In genomic region chr4:121270384-121270783, GRCh38 we compare ENCODE assay signal across 18 cellular contexts.
DNase-seq lines count a peak whose midpoint lies in the region; ATAC-seq, FAIRE-seq and TF ChIP-seq lines count a peak whose summit lies in the region.
"Had no signal": no experiment of that assay in that cellular context is flagged by ENCODE, and none has a peak within 500 bp of the region (broad histone marks: within the 10 kb centered on the region; RNA-seq: fewer than 3 reads in every experiment).

No MANE protein-coding gene starts in this region.

- H3K27me3 ChIP-seq in left lung (no peaks in the 10 kb centered on the region), upper lobe of left lung (no peaks in the 10 kb centered on the region)

- H3K4me3 ChIP-seq in epithelial cell of esophagus (ENCODE audit: low read length) (no peak overlapping the region), left lung (no peak overlapping the region), upper lobe of left lung (no peak overlapping the region)
- H3K4me3 ChIP-seq: GM12878 had no signal

- no peak overlapping the region for H3K27ac ChIP-seq in left lung
- no peak overlapping the region for H3K27ac ChIP-seq in upper lobe of left lung

- TF ChIP-seq POLR2A in upper lobe of left lung (IDR thresholded peaks at IDR 0.05): no peak

- peaks cover 7% of the 10 kb centered on the region for H3K4me1 Mint-ChIP-seq in activated CD4-positive, alpha-beta T cell treated with anti-CD3 and anti-CD28 coated beads, Interleukin-2, amount 10 ng/mL, durations not matched to agents 7 days and 5 days
- H3K4me1 Mint-ChIP-seq: B cell had no signal

- peak; percentile 44 for FAIRE-seq in RCC 7860 (lab: Jason Lieb, UNC)
- FAIRE-seq: GM12878, H1 had no signal

- H3K36me3 ChIP-seq in left lung (no peaks in the 10 kb centered on the region), upper lobe of left lung (no peaks in the 10 kb centered on the region)

- no peaks in the 10 kb centered on the region for H3K36me3 Mint-ChIP-seq in activated CD4-positive, alpha-beta T cell treated with anti-CD3 and anti-CD28 coated beads, Interleukin-2, amount 10 ng/mL, durations not matched to agents 7 days and 5 days (ENCODE audit: low read depth)

- peaks cover 2% of the 10 kb centered on the region for H3K9me3 Mint-ChIP-seq in activated CD4-positive, alpha-beta T cell treated with anti-CD3 and anti-CD28 coated beads, Interleukin-2, amount 10 ng/mL, durations not matched to agents 7 days and 5 days
- H3K9me3 Mint-ChIP-seq: CD4-positive, alpha-beta T cell; HFFc6 had no signal

- DNase-seq in HT1080 (ENCODE audit: low read depth) (peak; percentile 39), RCC 7860 (ENCODE audit: low spot score) (no peak), epithelial cell of esophagus (ENCODE audit: low read depth) (peak; percentile 74), left lung (no peak), upper lobe of left lung (no peak), ecto neural progenitor cell (ENCODE audit: low spot score) (no peak)
- DNase-seq in activated CD4-positive, alpha-beta T cell treated with anti-CD3 and anti-CD28 coated beads, Interleukin-2, amount 10 ng/mL, durations not matched to agents 7 days and 5 days: no peak
- DNase-seq: Calu3; CD4-positive, alpha-beta T cell; HFFc6; IMR-90; NCI-H1092; NCI-H1694 treated with DMSO at 0.1 percent for 48 hours; NCI-H69 had no signal

- peaks cover 8% of the 10 kb centered on the region for H3K27me3 Mint-ChIP-seq in activated CD4-positive, alpha-beta T cell treated with anti-CD3 and anti-CD28 coated beads, Interleukin-2, amount 10 ng/mL, durations not matched to agents 7 days and 5 days
- H3K27me3 Mint-ChIP-seq: CD4-positive, alpha-beta T cell had no signal

- no peak for TF ChIP-seq EP300 in upper lobe of left lung (IDR thresholded peaks at IDR 0.05)

- H3K9me3 ChIP-seq in left lung (no peaks in the 10 kb centered on the region), upper lobe of left lung (no peaks in the 10 kb centered on the region)

- POLR2A ChIA-PET in activated CD4-positive, alpha-beta T cell treated with anti-CD3 and anti-CD28 coated beads, Interleukin-2, amount 10 ng/mL, durations not matched to agents 7 days and 5 days (lab: Charles Lee): no interaction called here

- H3K4me1 ChIP-seq in left lung (peaks cover 0 to 2% of the 10 kb centered on the region in 2 donors), upper lobe of left lung (no peaks in the 10 kb centered on the region)

- intact Hi-C loops in left lung (cut with DNase I): no loop called here

- ATAC-seq in left lung: peak; percentile 43
- no peak for ATAC-seq in upper lobe of left lung (ENCODE audit: low FRiP score in 2 of 2)
- ATAC-seq in GM21515 (IDR thresholded peaks at IDR 0.05; ENCODE audit: unreplicated experiment): no peak
- ATAC-seq: GM12878 had no signal

- H3K27ac Mint-ChIP-seq in activated CD4-positive, alpha-beta T cell treated with anti-CD3 and anti-CD28 coated beads, Interleukin-2, amount 10 ng/mL, durations not matched to agents 7 days and 5 days: no peak overlapping the region
- H3K27ac Mint-ChIP-seq: B cell; CD4-positive, alpha-beta T cell; HFFc6 had no signal

- no peak overlapping the region for H3K4me3 Mint-ChIP-seq in activated CD4-positive, alpha-beta T cell treated with anti-CD3 and anti-CD28 coated beads, Interleukin-2, amount 10 ng/mL, durations not matched to agents 7 days and 5 days
- H3K4me3 Mint-ChIP-seq: B cell; CD4-positive, alpha-beta T cell; HFFc6 had no signal

- no peak for TF ChIP-seq CTCF in epithelial cell of esophagus (IDR thresholded peaks at IDR 0.05; ENCODE audit: insufficient read depth, low read depth, low read length, missing control alignments)
- no peak for TF ChIP-seq CTCF in left lung (IDR thresholded peaks at IDR 0.05)
- no peak for TF ChIP-seq CTCF in upper lobe of left lung (IDR thresholded peaks at IDR 0.05)

- CTCF ChIA-PET in activated CD4-positive, alpha-beta T cell treated with anti-CD3 and anti-CD28 coated beads, Interleukin-2, amount 10 ng/mL, durations not matched to agents 7 days and 5 days (lab: Charles Lee): no interaction called here

Comparison
In these comparisons a context has a peak if more than half of its experiments do, and no peak if none do; other contexts are left out.
1. DNase-seq: peak in HT1080 (single experiment) and epithelial cell of esophagus (single experiment); none in RCC 7860 (single experiment), left lung (0 of 2), activated CD4-positive, alpha-beta T cell treated with anti-CD3 and anti-CD28 coated beads, Interleukin-2, amount 10 ng/mL, durations not matched to agents 7 days and 5 days (single experiment), upper lobe of left lung (0 of 2) and ecto neural progenitor cell (single experiment).